ENCODE assay signal across 15 cellular contexts in genomic region chr10:107433605-107434004, GRCh38.
DNase-seq lines count a peak whose midpoint lies in the region; ATAC-seq and TF ChIP-seq lines count a peak whose summit lies in the region.
"Had no signal": no experiment of that assay in that cellular context is flagged by ENCODE, and none has a peak within 500 bp of the region (broad histone marks: within the 10 kb centered on the region; RNA-seq: fewer than 3 reads in every experiment).

No MANE protein-coding gene starts in this region.

- no peak overlapping the region for H3K4me3 ChIP-seq in GM12865 (ENCODE audit: low read depth, low read length)
- H3K4me3 ChIP-seq in breast epithelium: no peak overlapping the region
- no peak overlapping the region for H3K4me3 ChIP-seq in suprapubic skin
- H3K4me3 ChIP-seq: GM23248 had no signal

- H3K9me3 Mint-ChIP-seq in memory B cell: no peaks in the 10 kb centered on the region
- H3K9me3 Mint-ChIP-seq in activated naive CD8-positive, alpha-beta T cell treated with anti-CD3 and anti-CD28 coated beads, Interleukin-2, amount 50 U/mL, for 24 hours: no peaks in the 10 kb centered on the region

- ATAC-seq in GM19025 (IDR thresholded peaks at IDR 0.05; ENCODE audit: low read depth, unreplicated experiment): peak; percentile 40
- ATAC-seq in HG03432 (IDR thresholded peaks at IDR 0.05; ENCODE audit: unreplicated experiment): peak; percentile 52
- peak; percentile 61 for ATAC-seq in memory B cell (ENCODE audit: low read depth)
- no peak for ATAC-seq in activated naive CD8-positive, alpha-beta T cell treated with anti-CD3 and anti-CD28 coated beads, Interleukin-2, amount 50 U/mL, for 24 hours

- no peak for TF ChIP-seq POLR2A in breast epithelium (IDR thresholded peaks at IDR 0.05)
- TF ChIP-seq POLR2A in suprapubic skin (IDR thresholded peaks at IDR 0.05): no peak

- H3K27me3 ChIP-seq in breast epithelium: no peaks in the 10 kb centered on the region
- H3K27me3 ChIP-seq in suprapubic skin: no peaks in the 10 kb centered on the region

- H3K36me3 ChIP-seq in breast epithelium: no peaks in the 10 kb centered on the region
- no peaks in the 10 kb centered on the region for H3K36me3 ChIP-seq in suprapubic skin

- intact Hi-C loops in breast epithelium (cut with DNase I; ENCODE audit: low total_unique reads): no loop called here

- TF ChIP-seq EP300 in suprapubic skin (IDR thresholded peaks at IDR 0.05): no peak

- H3K27ac Mint-ChIP-seq in memory B cell: no peak overlapping the region
- no peak overlapping the region for H3K27ac Mint-ChIP-seq in activated naive CD8-positive, alpha-beta T cell treated with anti-CD3 and anti-CD28 coated beads, Interleukin-2, amount 50 U/mL, for 24 hours
- H3K27ac Mint-ChIP-seq: B cell; CD4-positive, alpha-beta T cell had no signal

- H3K4me1 ChIP-seq in breast epithelium: no peaks in the 10 kb centered on the region
- H3K4me1 ChIP-seq in suprapubic skin: no peaks in the 10 kb centered on the region

- no peaks in the 10 kb centered on the region for H3K27me3 Mint-ChIP-seq in memory B cell
- H3K27me3 Mint-ChIP-seq in activated naive CD8-positive, alpha-beta T cell treated with anti-CD3 and anti-CD28 coated beads, Interleukin-2, amount 50 U/mL, for 24 hours: no peaks in the 10 kb centered on the region
- H3K27me3 Mint-ChIP-seq: B cell; CD4-positive, alpha-beta T cell had no signal

- peak; percentile 28 for DNase-seq in GM12865 (ENCODE audit: low read depth)
- DNase-seq in memory B cell (ENCODE audit: low spot score in 2 of 2): no peak
- DNase-seq in breast epithelium (ENCODE audit: low spot score in 2 of 2): no peak
- no peak for DNase-seq in suprapubic skin (ENCODE audit: low spot score in 2 of 2)
- no peak for DNase-seq in activated naive CD8-positive, alpha-beta T cell treated with anti-CD3 and anti-CD28 coated beads, Interleukin-2, amount 50 U/mL, for 24 hours
- DNase-seq: C1 segment of cervical spinal cord; Calu3; CD4-positive, alpha-beta T cell; DMS 273 treated with DMSO at 0.1 percent for 48 hours; GM23248; H7 had no signal

- peaks cover 14% of the 10 kb centered on the region for H3K4me1 Mint-ChIP-seq in memory B cell
- no peaks in the 10 kb centered on the region for H3K4me1 Mint-ChIP-seq in activated naive CD8-positive, alpha-beta T cell treated with anti-CD3 and anti-CD28 coated beads, Interleukin-2, amount 50 U/mL, for 24 hours

- H3K9me3 ChIP-seq in breast epithelium (no peaks in the 10 kb centered on the region), suprapubic skin (no peaks in the 10 kb centered on the region)

- 63% methylated on average over 3 of the region's 3 CpGs for WGBS in suprapubic skin

- no peak overlapping the region for H3K4me3 Mint-ChIP-seq in memory B cell
- H3K4me3 Mint-ChIP-seq in activated naive CD8-positive, alpha-beta T cell treated with anti-CD3 and anti-CD28 coated beads, Interleukin-2, amount 50 U/mL, for 24 hours: no peak overlapping the region
- H3K4me3 Mint-ChIP-seq: B cell; CD4-positive, alpha-beta T cell had no signal

- TF ChIP-seq CTCF in GM12865 (IDR thresholded peaks at IDR 0.05; ENCODE audit: insufficient read depth, low read depth, low read length, missing control alignments): no peak
- TF ChIP-seq CTCF in breast epithelium (IDR thresholded peaks at IDR 0.05): no peak
- TF ChIP-seq CTCF in suprapubic skin (IDR thresholded peaks at IDR 0.05): no peak

- H3K27ac ChIP-seq in breast epithelium: no peak overlapping the region
- no peak overlapping the region for H3K27ac ChIP-seq in suprapubic skin
- H3K27ac ChIP-seq: GM23248, HL-60 had no signal

- H3K36me3 Mint-ChIP-seq in memory B cell: no peaks in the 10 kb centered on the region
- H3K36me3 Mint-ChIP-seq in activated naive CD8-positive, alpha-beta T cell treated with anti-CD3 and anti-CD28 coated beads, Interleukin-2, amount 50 U/mL, for 24 hours (ENCODE audit: low read depth): no peaks in the 10 kb centered on the region
